In the genomic region with DNA sequence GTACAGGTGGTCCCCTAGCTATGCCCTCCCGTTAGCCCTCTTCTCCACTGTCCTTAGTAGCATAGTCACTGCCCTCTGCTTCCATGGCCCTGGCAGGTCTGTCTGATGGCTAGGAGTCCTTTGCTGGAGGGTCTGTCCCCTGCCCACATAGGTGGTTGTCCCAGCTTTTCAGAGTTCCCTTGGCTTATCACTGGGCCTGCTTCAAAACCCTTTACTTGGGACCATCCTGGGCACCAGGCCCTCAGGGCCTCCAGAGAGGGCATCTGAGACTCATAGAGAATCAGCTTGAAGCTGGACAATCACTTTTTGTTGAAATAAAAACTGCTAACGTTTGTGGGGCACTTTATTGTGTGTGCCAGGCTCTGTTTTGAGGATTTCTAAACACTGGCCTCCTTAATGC, we compare ENCODE assay signal across 27 cellular contexts. TPM values are rescaled to one million over a fixed set of nuclear protein-coding genes. Genes with fewer than 3 reads are reported as not detected.
DNase-seq lines count a peak whose midpoint lies in the region; ATAC-seq and TF ChIP-seq lines count a peak whose summit lies in the region.
"Had no signal": no experiment of that assay in that cellular context is flagged by ENCODE, and none has a peak within 500 bp of the region (broad histone marks: within the 10 kb centered on the region; RNA-seq: fewer than 3 reads in every experiment).

No MANE protein-coding gene starts in this region.

- no peak for ATAC-seq in Right ventricle myocardium inferior
- no peak for ATAC-seq in heart left ventricle
- ATAC-seq in naive thymus-derived CD8-positive, alpha-beta T cell: no peak
- ATAC-seq in mucosa of descending colon: no peak
- no peak for ATAC-seq in HG02840 (IDR thresholded peaks at IDR 0.05; ENCODE audit: low FRiP score, unreplicated experiment)
- ATAC-seq: activated CD8-positive, alpha-beta T cell treated with anti-CD3 and anti-CD28 coated beads for 36 hours; body of pancreas; right lobe of liver had no signal

- H3K27me3 ChIP-seq in heart left ventricle: peaks cover 18 to 53% (median 38%) of the 10 kb centered on the region in 9 donors
- H3K27me3 ChIP-seq: ovary had no signal

- no peak overlapping the region for H3K27ac ChIP-seq in heart left ventricle
- H3K27ac ChIP-seq: body of pancreas, KMS-11, left ventricle myocardium inferior, ovary, right lobe of liver, thoracic aorta had no signal

- peak overlapping the region; percentile 81 to 87 (median 86) for H3K4me3 Mint-ChIP-seq in brain
- peak overlapping the region; percentile 48 to 83 (median 74) for H3K4me3 Mint-ChIP-seq in naive thymus-derived CD8-positive, alpha-beta T cell

- no peak overlapping the region for H3K4me3 ChIP-seq in heart left ventricle
- H3K4me3 ChIP-seq in mucosa of descending colon: no peak overlapping the region
- H3K4me3 ChIP-seq: body of pancreas, HAP-1, ovary, right lobe of liver, thoracic aorta had no signal

- H3K4me1 ChIP-seq in heart left ventricle (peaks cover 4 to 32% (median 17%) of the 10 kb centered on the region in 12 donors), mucosa of descending colon (ENCODE audit: low read depth) (peaks cover 22% of the 10 kb centered on the region)

- intact Hi-C loops in Right ventricle myocardium inferior (cut with DNase I) (no loop called here), heart left ventricle (cut with DNase I) (no loop called here), mucosa of descending colon (cut with DNase I, micrococcal nuclease) (no loop called here)

- no peak for TF ChIP-seq POLR2A in heart left ventricle (IDR thresholded peaks at IDR 0.05)

- H3K9me3 ChIP-seq in heart left ventricle (no peaks in the 10 kb centered on the region), mucosa of descending colon (no peaks in the 10 kb centered on the region)
- H3K9me3 ChIP-seq: body of pancreas, HAP-1, left ventricle myocardium inferior, ovary, right lobe of liver, thoracic aorta had no signal

- peaks cover 36% of the 10 kb centered on the region for H3K4me1 Mint-ChIP-seq in brain
- peaks cover 5 to 22% (median 19%) of the 10 kb centered on the region in 4 donors for H3K4me1 Mint-ChIP-seq in naive thymus-derived CD8-positive, alpha-beta T cell

- DNase-seq in Right ventricle myocardium inferior (ENCODE audit: missing footprints) (peak; percentile 40), heart left ventricle (no peak), mucosa of descending colon (no peak), NCI-H187 (lab: John Stamatoyannopoulos, UW) (no peak)
- no peak for DNase-seq in naive thymus-derived CD8-positive, alpha-beta T cell
- no peak for DNase-seq in stimulated activated CD4-positive, alpha-beta T cell treated with anti-CD3 and anti-CD28 coated beads, Interleukin-12 subunit alpha, Interleukin-12 subunit beta, amount 100 ng/mL, for 4 hours
- DNase-seq: activated CD8-positive, alpha-beta T cell treated with anti-CD3 and anti-CD28 coated beads for 36 hours; activated naive CD4-positive, alpha-beta T cell treated with anti-CD3 and anti-CD28 coated beads, Interleukin-2, amount 50 U/mL, for 16 hours; activated T-cell treated with anti-CD3 and anti-CD28 coated beads, Interleukin-2, amount 50 U/mL, for 1 hour; body of pancreas; GDM1; left ventricle myocardium inferior; NCI-H1930; NCI-H2227 treated with DMSO at 0.1 percent for 48 hours; NCI-H82; OCI-M1; right lobe of liver; SIG-M5 had no signal

- H3K27me3 Mint-ChIP-seq in brain: peaks cover 59% of the 10 kb centered on the region
- H3K27me3 Mint-ChIP-seq in naive thymus-derived CD8-positive, alpha-beta T cell: peaks cover 14 to 42% (median 25%) of the 10 kb centered on the region in 5 donors

- POLR2A ChIA-PET in naive thymus-derived CD8-positive, alpha-beta T cell (lab: Charles Lee): interaction anchor here (0.6 to 9.9 kb wide), 5 partner anchors 12 to 73 kb away, joined by 3 to 140 read pairs (median 4); partner anchors contain the start of gene PPP1R14B

- H3K9me3 Mint-ChIP-seq in brain: peaks cover 0 to 3% (median 0%) of the 10 kb centered on the region in 5 experiments
- H3K9me3 Mint-ChIP-seq in naive thymus-derived CD8-positive, alpha-beta T cell: no peaks in the 10 kb centered on the region
- H3K9me3 Mint-ChIP-seq: activated CD8-positive, alpha-beta T cell treated with anti-CD3 and anti-CD28 coated beads for 36 hours had no signal

- peak overlapping the region in 2 of 5 experiments; percentile 45 to 83 for H3K27ac Mint-ChIP-seq in brain
- no peak overlapping the region for H3K27ac Mint-ChIP-seq in naive thymus-derived CD8-positive, alpha-beta T cell
- H3K27ac Mint-ChIP-seq: activated CD8-positive, alpha-beta T cell treated with anti-CD3 and anti-CD28 coated beads for 36 hours; CD14-positive monocyte had no signal

- H3K36me3 ChIP-seq in heart left ventricle (no peaks in the 10 kb centered on the region), mucosa of descending colon (ENCODE audit: low read depth) (no peaks in the 10 kb centered on the region)
- H3K36me3 ChIP-seq: HAP-1, left ventricle myocardium inferior, ovary, right lobe of liver, thoracic aorta had no signal

- 73 to 86% (median 79%) methylated on average over 2 of the region's 2 CpGs for WGBS in heart left ventricle, 4 donors

- TF ChIP-seq CTCF in heart left ventricle (IDR thresholded peaks at IDR 0.05) (no peak), brain (conservative IDR thresholded peaks at IDR 0.05) (no peak), mucosa of descending colon (IDR thresholded peaks at IDR 0.05) (no peak)

- peaks cover 5% of the 10 kb centered on the region for H3K36me3 Mint-ChIP-seq in brain
- no peaks in the 10 kb centered on the region for H3K36me3 Mint-ChIP-seq in naive thymus-derived CD8-positive, alpha-beta T cell

RNA-seq across cellular contexts. Expression of gene KCNK4, which starts 0.8 kb away (rescaled TPM):
- total RNA-seq in Right ventricle myocardium inferior: not detected
- not detected for total RNA-seq in heart left ventricle
- polyA plus RNA-seq in heart left ventricle: not detected
- polyA plus RNA-seq in brain (ENCODE audit: insufficient read depth, low read depth, low replicate concordance): 3.4 TPM
- not detected for total RNA-seq in naive thymus-derived CD8-positive, alpha-beta T cell
- polyA plus RNA-seq in naive thymus-derived CD8-positive, alpha-beta T cell: not detected
- total RNA-seq in mucosa of descending colon: not detected
- total RNA-seq: body of pancreas, HT-29, left ventricle myocardium inferior, mononuclear cell, ovary, right lobe of liver, thoracic aorta had no signal
- polyA plus RNA-seq: CD14-positive monocyte, ovary had no signal

RNA-seq across cellular contexts. Expression of gene GPR137, which starts 4.7 kb away (rescaled TPM):
- 28.6 TPM for total RNA-seq in Right ventricle myocardium inferior
- total RNA-seq in heart left ventricle: 10 to 100 TPM; 24.3 to 48.3 (median 26.2) TPM
- polyA plus RNA-seq in heart left ventricle: 10 to 100 TPM; 20.2 to 44.0 TPM
- 99.1 TPM for polyA plus RNA-seq in brain (ENCODE audit: insufficient read depth, low read depth, low replicate concordance)
- total RNA-seq in naive thymus-derived CD8-positive, alpha-beta T cell: 10 to 100 TPM; 33.0 to 33.3 TPM
- polyA plus RNA-seq in naive thymus-derived CD8-positive, alpha-beta T cell: 1 to 10 TPM; 4.8 to 6.9 (median 6.4) TPM
- total RNA-seq in mucosa of descending colon: 10 to 100 TPM; 31.2 to 46.7 (median 40.6) TPM

RNA-seq across cellular contexts. Expression of gene BAD, which starts 5.9 kb away (rescaled TPM):
- 89.1 TPM for total RNA-seq in Right ventricle myocardium inferior
- 100 to 1,000 TPM in 2 of 9 donors, 10 to 100 TPM in 7; 41.5 to 123 (median 49.9) TPM for total RNA-seq in heart left ventricle
- polyA plus RNA-seq in heart left ventricle: 10 to 100 TPM; 76.9 to 94.6 TPM
- polyA plus RNA-seq in brain (ENCODE audit: insufficient read depth, low read depth, low replicate concordance): 196 TPM
- 10 to 100 TPM; 13.7 to 18.5 TPM for total RNA-seq in naive thymus-derived CD8-positive, alpha-beta T cell
- 10 to 100 TPM; 39.1 to 44.8 (median 39.9) TPM for polyA plus RNA-seq in naive thymus-derived CD8-positive, alpha-beta T cell
- 10 to 100 TPM; 56.8 to 90.9 (median 75.4) TPM for total RNA-seq in mucosa of descending colon

RNA-seq across cellular contexts. Expression of gene CATSPERZ, which starts 9.8 kb away (rescaled TPM):
- total RNA-seq in Right ventricle myocardium inferior (not detected), heart left ventricle (not detected), mucosa of descending colon (not detected)
- polyA plus RNA-seq in heart left ventricle (not detected), brain (ENCODE audit: insufficient read depth, low read depth, low replicate concordance) (not detected)
- not detected for total RNA-seq in naive thymus-derived CD8-positive, alpha-beta T cell
- polyA plus RNA-seq in naive thymus-derived CD8-positive, alpha-beta T cell: not detected
- total RNA-seq: left ventricle myocardium inferior, mononuclear cell, ovary, right lobe of liver, thoracic aorta had no signal
- polyA plus RNA-seq: CD14-positive monocyte, ovary had no signal

RNA-seq across cellular contexts. Expression of gene ESRRA, which starts 15.0 kb away (rescaled TPM):
- total RNA-seq in Right ventricle myocardium inferior: 217 TPM
- 100 to 1,000 TPM in 8 of 9 donors, 10 to 100 TPM in 1; 94.0 to 291 (median 145) TPM for total RNA-seq in heart left ventricle
- polyA plus RNA-seq in heart left ventricle: 100 to 1,000 TPM; 217 to 260 TPM
- polyA plus RNA-seq in brain (ENCODE audit: insufficient read depth, low read depth, low replicate concordance): 33.1 TPM
- total RNA-seq in naive thymus-derived CD8-positive, alpha-beta T cell: 10 to 100 TPM; 19.9 to 24.9 TPM
- 1 to 10 TPM; 3.5 to 9.1 (median 4.8) TPM for polyA plus RNA-seq in naive thymus-derived CD8-positive, alpha-beta T cell
- total RNA-seq in mucosa of descending colon: 100 to 1,000 TPM; 126 to 204 (median 183) TPM
